15 cellular contexts compared by ENCODE assay signal in genomic region chr14:74855945-74856344, GRCh38. TPM values are rescaled to one million over a fixed set of nuclear protein-coding genes. Genes with fewer than 3 reads are reported as not detected.
"Had no signal": no experiment of that assay in that cellular context is flagged by ENCODE, and none has a peak within 500 bp of the region (broad histone marks: within the 10 kb centered on the region; RNA-seq: fewer than 3 reads in every experiment).

No MANE protein-coding gene starts in this region.

- H3K4me3 Mint-ChIP-seq: activated CD4-positive, alpha-beta memory T cell treated with anti-CD3 and anti-CD28 coated beads, Interleukin-2, amount 10 ng/mL, durations not matched to agents 7 days and 5 days; activated T-cell treated with anti-CD3 and anti-CD28 coated beads, Interleukin-2, amount 50 U/mL, for 4 hours; mesothelial cell of epicardium; stimulated activated naive CD8-positive, alpha-beta T cell treated with anti-CD3 and anti-CD28 coated beads, Interleukin-15, amount 100 ng/mL, for 72 hours had no signal

- DNase-seq: activated CD4-positive, alpha-beta memory T cell treated with anti-CD3 and anti-CD28 coated beads, Interleukin-2, amount 10 ng/mL, durations not matched to agents 7 days and 5 days; activated CD4-positive, alpha-beta T cell treated with anti-CD3 and anti-CD28 coated beads for 4 hours; activated effector memory CD4-positive, alpha-beta T cell treated with Interleukin-2 at 50 U/mL for 16 hours; activated T-cell treated with anti-CD3 and anti-CD28 coated beads, Interleukin-2, amount 50 U/mL, for 4 hours; erythroblast; heart right ventricle; lower lobe of right lung; stimulated activated naive CD8-positive, alpha-beta T cell treated with anti-CD3 and anti-CD28 coated beads, Interleukin-15, amount 100 ng/mL, for 72 hours; testis; upper lobe of left lung had no signal

- H3K36me3 Mint-ChIP-seq: activated naive CD4-positive, alpha-beta T cell treated with anti-CD3 and anti-CD28 coated beads, Interleukin-2, amount 50 U/mL, for 72 hours had no signal

- H3K9me3 Mint-ChIP-seq: activated CD4-positive, alpha-beta memory T cell treated with anti-CD3 and anti-CD28 coated beads, Interleukin-2, amount 10 ng/mL, durations not matched to agents 7 days and 5 days; activated naive CD4-positive, alpha-beta T cell treated with anti-CD3 and anti-CD28 coated beads, Interleukin-2, amount 50 U/mL, for 72 hours; activated T-cell treated with anti-CD3 and anti-CD28 coated beads, Interleukin-2, amount 50 U/mL, for 4 hours; mesothelial cell of epicardium; stimulated activated naive CD8-positive, alpha-beta T cell treated with anti-CD3 and anti-CD28 coated beads, Interleukin-15, amount 100 ng/mL, for 72 hours had no signal

- H3K27ac Mint-ChIP-seq: activated CD4-positive, alpha-beta memory T cell treated with anti-CD3 and anti-CD28 coated beads, Interleukin-2, amount 10 ng/mL, durations not matched to agents 7 days and 5 days; mesothelial cell of epicardium had no signal

- ATAC-seq: activated naive CD4-positive, alpha-beta T cell treated with anti-CD3 and anti-CD28 coated beads, Interleukin-2, amount 50 U/mL, for 72 hours; activated T-cell treated with anti-CD3 and anti-CD28 coated beads, Interleukin-2, amount 50 U/mL, for 4 hours; gastroesophageal sphincter; lower lobe of right lung; sciatic nerve; stimulated activated naive CD8-positive, alpha-beta T cell treated with anti-CD3 and anti-CD28 coated beads, Interleukin-15, amount 100 ng/mL, for 72 hours had no signal

- H3K27me3 Mint-ChIP-seq: stimulated activated naive CD8-positive, alpha-beta T cell treated with anti-CD3 and anti-CD28 coated beads, Interleukin-15, amount 100 ng/mL, for 72 hours had no signal

RNA-seq across cellular contexts. Expression of gene PROX2, which starts 20.0 kb away (rescaled TPM):
- polyA plus RNA-seq: heart right ventricle, neural cell had no signal
